8 cellular contexts compared by ENCODE assay signal in genomic region chr2:202378001-202378400, GRCh38. TPM values are rescaled to one million over a fixed set of nuclear protein-coding genes. Genes with fewer than 3 reads are reported as not detected.
DNase-seq lines count a peak whose midpoint lies in the region; ATAC-seq and TF ChIP-seq lines count a peak whose summit lies in the region.

No MANE protein-coding gene starts in this region.

- H3K9me3 Mint-ChIP-seq in naive thymus-derived CD4-positive, alpha-beta T cell = peaks cover 0 to 3% (median 0%) of the 10 kb centered on the region in 11 donors

- CTCF ChIA-PET in naive thymus-derived CD4-positive, alpha-beta T cell (lab: Charles Lee) = no interaction called here

- peak overlapping the region; percentile 94 to 100 (median 98) for H3K4me3 Mint-ChIP-seq in naive thymus-derived CD4-positive, alpha-beta T cell

- peaks cover 4% of the 10 kb centered on the region; the same call in 1 of the 2 replicates for H3K4me1 ChIP-seq in BE2C
- peaks cover 16% of the 10 kb centered on the region for H3K4me1 ChIP-seq in HUES64 (ENCODE audit: insufficient read depth, low read length)
- peaks cover 0 to 9% of the 10 kb centered on the region in 2 donors for H3K4me1 ChIP-seq in naive thymus-derived CD4-positive, alpha-beta T cell (ENCODE audit: control insufficient read depth in 2 of 2, insufficient read depth in 2 of 2, low read length in 2 of 2)

- ATAC-seq in naive thymus-derived CD4-positive, alpha-beta T cell = no peak
- ATAC-seq in GM21717 (IDR thresholded peaks at IDR 0.05; ENCODE audit: unreplicated experiment) = no peak

- H3K9ac ChIP-seq in HUES64 (ENCODE audit: low read depth, low read length) = peak overlapping the region; percentile 77; the same call in 1 of the 2 replicates

- H3K4me3 ChIP-seq in BE2C (ENCODE audit: low read depth, low read length) = peak overlapping the region; percentile 89
- H3K4me3 ChIP-seq in HUES64 (ENCODE audit: low read length) = peak overlapping the region; percentile 98
- peak overlapping the region; percentile 95 for H3K4me3 ChIP-seq in choroid plexus epithelial cell (ENCODE audit: low read depth, low read length)
- peak overlapping the region; percentile 95 for H3K4me3 ChIP-seq in naive thymus-derived CD4-positive, alpha-beta T cell (ENCODE audit: low read length)

- peak overlapping the region in 7 of 9 donors; percentile 79 to 93 (median 82) for H3K27ac Mint-ChIP-seq in naive thymus-derived CD4-positive, alpha-beta T cell

- H3K27ac ChIP-seq in HUES64 (ENCODE audit: low read depth, low read length) = no peak overlapping the region
- H3K27ac ChIP-seq in naive thymus-derived CD4-positive, alpha-beta T cell (ENCODE audit: low read depth, low read length) = peak overlapping the region; percentile 81

- H3K36me3 Mint-ChIP-seq in naive thymus-derived CD4-positive, alpha-beta T cell = peaks cover 0 to 5% (median 0%) of the 10 kb centered on the region in 5 donors

- intact Hi-C loops in naive thymus-derived CD4-positive, alpha-beta T cell (cut with micrococcal nuclease) = loop anchor here (5.0 to 10.0 kb wide), 7 partner anchors 346 to 1557 kb away; partner anchors contain the start of genes ABI2 (in 1 of the 2), ALS2 (in 1 of the 2), CARF (in 1 of the 2) and FZD7 (in 1 of the 2)

- no peaks in the 10 kb centered on the region for H3K27me3 ChIP-seq in BE2C
- H3K27me3 ChIP-seq in HUES64 (ENCODE audit: insufficient read depth, low read length) = no peaks in the 10 kb centered on the region
- H3K27me3 ChIP-seq in naive thymus-derived CD4-positive, alpha-beta T cell (ENCODE audit: control insufficient read depth in 2 of 2, insufficient read depth in 2 of 2, low read length in 2 of 2) = no peaks in the 10 kb centered on the region

- peaks cover 0 to 20% (median 0%) of the 10 kb centered on the region in 5 donors for H3K27me3 Mint-ChIP-seq in naive thymus-derived CD4-positive, alpha-beta T cell

- POLR2A ChIA-PET in naive thymus-derived CD4-positive, alpha-beta T cell (lab: Charles Lee) = interaction anchor here (0.8 to 1.4 kb wide), 2 partner anchors 18 to 1514 kb away, joined by 3 to 4 read pairs; partner anchors contain the start of gene CLK1

- H3K9me3 ChIP-seq in BE2C (no peaks in the 10 kb centered on the region), HUES64 (ENCODE audit: insufficient read depth, low read depth, low read length) (no peaks in the 10 kb centered on the region)
- H3K9me3 ChIP-seq in naive thymus-derived CD4-positive, alpha-beta T cell (ENCODE audit: control insufficient read depth in 2 of 3, low read length in 3 of 3) = no peaks in the 10 kb centered on the region

- H3K36me3 ChIP-seq in BE2C (no peaks in the 10 kb centered on the region), HUES64 (ENCODE audit: insufficient read depth, low read length) (no peaks in the 10 kb centered on the region)
- H3K36me3 ChIP-seq in naive thymus-derived CD4-positive, alpha-beta T cell (ENCODE audit: control insufficient read depth in 2 of 3, insufficient read depth in 3 of 3, low read length in 3 of 3) = peaks cover 0 to 12% (median 0%) of the 10 kb centered on the region in 3 experiments

- 7% methylated on average over 4 of the region's 4 CpGs for WGBS in HUES64

- DNase-seq in BE2C (no peak), choroid plexus epithelial cell (ENCODE audit: low read depth) (no peak), KBM-7 (no peak)
- DNase-seq in naive thymus-derived CD4-positive, alpha-beta T cell = no peak
- no peak for DNase-seq in stimulated activated CD4-positive, alpha-beta T cell treated with anti-CD3 and anti-CD28 coated beads, Interleukin-12 subunit alpha, Interleukin-12 subunit beta, amount 100 ng/mL, for 4 hours
- no peak for DNase-seq in stimulated activated CD4-positive, alpha-beta T cell treated with anti-CD3 and anti-CD28 coated beads, Interleukin-2, amount 100 ng/mL, for 24 hours

- no peak for TF ChIP-seq CTCF in BE2C (IDR thresholded peaks at IDR 0.05; ENCODE audit: low read depth, low read length)
- TF ChIP-seq CTCF in choroid plexus epithelial cell (conservative IDR thresholded peaks at IDR 0.05; ENCODE audit: low read depth, low read length) = no peak

- in situ Hi-C loops in KBM-7 (cut with MboI; ENCODE audit: low pct_unique_long_range_greater_than_20kb, low sequenced_read_pairs) = no loop called here

- peaks cover 13 to 50% (median 37%) of the 10 kb centered on the region in 7 donors for H3K4me1 Mint-ChIP-seq in naive thymus-derived CD4-positive, alpha-beta T cell

RNA-seq across cellular contexts. Expression of gene BMPR2, which starts 1.9 kb away (rescaled TPM):
- polyA plus RNA-seq in BE2C (2012; ENCODE audit: insufficient read depth, insufficient read length, low read depth) = 5.4 TPM
- polyA plus RNA-seq in HUES64 (2013, experiment 1 of 2) = 8.5 TPM
- 9.4 TPM for polyA plus RNA-seq in HUES64 (2013, experiment 2 of 2)
- total RNA-seq in naive thymus-derived CD4-positive, alpha-beta T cell = 10 to 100 TPM in 4 of 5 experiments, 1 to 10 TPM in 1; 8.0 to 33.1 (median 15.2) TPM
- polyA plus RNA-seq in naive thymus-derived CD4-positive, alpha-beta T cell = 1 to 10 TPM; 4.6 to 6.0 TPM
